13 cellular contexts compared by ENCODE assay signal in the genomic region with DNA sequence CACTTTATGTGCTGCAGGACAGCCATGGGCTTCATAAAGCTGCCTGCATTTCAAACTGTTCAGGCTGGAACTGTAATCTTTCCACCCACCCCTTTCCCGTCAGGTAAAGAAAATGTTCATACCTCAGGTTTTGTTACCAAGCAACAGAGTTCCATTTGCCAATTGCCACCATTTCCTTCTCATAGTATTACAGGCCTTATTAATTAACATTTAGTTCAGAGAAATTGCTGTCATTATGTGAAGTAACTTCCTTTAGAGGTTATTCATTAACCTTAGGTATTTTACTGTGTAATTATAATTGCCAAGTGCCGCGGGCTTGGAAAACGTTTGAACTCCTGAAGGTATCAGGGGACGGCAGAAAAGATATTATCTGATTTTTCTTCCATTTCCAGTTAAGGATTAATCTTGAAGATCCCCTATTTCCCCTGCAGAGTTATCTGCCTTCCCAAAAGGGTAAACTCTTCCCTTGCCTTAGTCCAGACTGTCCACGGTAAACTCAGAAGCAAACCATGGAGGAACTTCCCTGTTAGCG.
DNase-seq lines count a peak whose midpoint lies in the region; ATAC-seq and TF ChIP-seq lines count a peak whose summit lies in the region.
"Had no signal": no experiment of that assay in that cellular context is flagged by ENCODE, and none has a peak within 500 bp of the region (broad histone marks: within the 10 kb centered on the region; RNA-seq: fewer than 3 reads in every experiment).

No MANE protein-coding gene starts in this region.

- no TSS peak for BruUV-seq in MCF 10A (replicated peaks; lab: Mats Ljungman, UMichigan)

- H3K27ac Mint-ChIP-seq in MCF 10A (ENCODE audit: low read depth, unreplicated experiment) = no peak overlapping the region
- H3K27ac Mint-ChIP-seq in endothelial cell (ENCODE audit: unreplicated experiment) = peak overlapping the region; percentile 49
- peak overlapping the region; percentile 90 for H3K27ac Mint-ChIP-seq in mesothelial cell of epicardium
- no peak overlapping the region for H3K27ac Mint-ChIP-seq in activated CD8-positive, alpha-beta memory T cell treated with anti-CD3 and anti-CD28 coated beads, Interleukin-2, amount 10 ng/mL, durations not matched to agents 7 days and 5 days

- POLR2A ChIA-PET in MCF 10A (lab: Yijun Ruan, JAX) = interaction anchor here (0.6 kb wide), 1 partner anchor 18 kb away, joined by 3 read pairs; no protein-coding TSS in a partner anchor

- H3K9me3 Mint-ChIP-seq in MCF 10A (ENCODE audit: unreplicated experiment) (peaks cover 5% of the 10 kb centered on the region), endothelial cell (ENCODE audit: unreplicated experiment) (no peaks in the 10 kb centered on the region), mesothelial cell of epicardium (peaks cover 5% of the 10 kb centered on the region)
- H3K9me3 Mint-ChIP-seq in activated CD8-positive, alpha-beta memory T cell treated with anti-CD3 and anti-CD28 coated beads, Interleukin-2, amount 10 ng/mL, durations not matched to agents 7 days and 5 days (ENCODE audit: low read depth) = peaks cover 2% of the 10 kb centered on the region

- no peaks in the 10 kb centered on the region for H3K4me1 Mint-ChIP-seq in MCF 10A (ENCODE audit: insufficient read depth, unreplicated experiment)
- H3K4me1 Mint-ChIP-seq in endothelial cell (ENCODE audit: unreplicated experiment) = peaks cover 31% of the 10 kb centered on the region
- peaks cover 36% of the 10 kb centered on the region for H3K4me1 Mint-ChIP-seq in mesothelial cell of epicardium
- H3K4me1 Mint-ChIP-seq in activated CD8-positive, alpha-beta memory T cell treated with anti-CD3 and anti-CD28 coated beads, Interleukin-2, amount 10 ng/mL, durations not matched to agents 7 days and 5 days = no peaks in the 10 kb centered on the region

- CTCF ChIA-PET in MCF 10A (lab: Yijun Ruan, JAX) = interaction anchor here (0.5 kb wide), 1 partner anchor 127 kb away, joined by 3 read pairs; no protein-coding TSS in a partner anchor
- CTCF ChIA-PET in activated CD8-positive, alpha-beta memory T cell treated with anti-CD3 and anti-CD28 coated beads, Interleukin-2, amount 10 ng/mL, durations not matched to agents 7 days and 5 days (lab: Charles Lee) = interaction anchor here (1.5 kb wide), 2 partner anchors 9 to 18 kb away, joined by 3 to 5 read pairs; no protein-coding TSS in a partner anchor

- TF ChIP-seq POLR2A in breast epithelium (IDR thresholded peaks at IDR 0.05) = no peak

- H3K27ac ChIP-seq in breast epithelium (peak overlapping the region; percentile 84 to 94), upper lobe of right lung (peak overlapping the region; percentile 77)

- intact Hi-C loops in breast epithelium (cut with DNase I; ENCODE audit: low total_unique reads) (loop anchor here (5.0 kb wide), 1 partner anchor 64 kb away; no protein-coding TSS in a partner anchor), MCF 10A (cut with micrococcal nuclease) (no loop called here), upper lobe of right lung (cut with DNase I) (no loop called here)

- H3K36me3 ChIP-seq in breast epithelium (no peaks in the 10 kb centered on the region), upper lobe of right lung (no peaks in the 10 kb centered on the region)

- H3K36me3 Mint-ChIP-seq in MCF 10A (ENCODE audit: insufficient read depth, unreplicated experiment) (no peaks in the 10 kb centered on the region), endothelial cell (ENCODE audit: low read depth, unreplicated experiment) (no peaks in the 10 kb centered on the region), mesothelial cell of epicardium (peaks cover 3% of the 10 kb centered on the region)
- peaks cover 2% of the 10 kb centered on the region for H3K36me3 Mint-ChIP-seq in activated CD8-positive, alpha-beta memory T cell treated with anti-CD3 and anti-CD28 coated beads, Interleukin-2, amount 10 ng/mL, durations not matched to agents 7 days and 5 days

- H3K27me3 ChIP-seq in breast epithelium = no peaks in the 10 kb centered on the region
- H3K27me3 ChIP-seq in upper lobe of right lung = no peaks in the 10 kb centered on the region

- peaks cover 0 to 7% of the 10 kb centered on the region in 2 donors for H3K4me1 ChIP-seq in breast epithelium
- H3K4me1 ChIP-seq in upper lobe of right lung = no peaks in the 10 kb centered on the region

- H3K4me3 ChIP-seq in breast epithelium (peak overlapping the region in 1 of 3 donors; percentile 43), upper lobe of right lung (peak overlapping the region; percentile 16)

- no peak for TF ChIP-seq CTCF in breast epithelium (IDR thresholded peaks at IDR 0.05)
- TF ChIP-seq CTCF in MCF 10A (IDR thresholded peaks at IDR 0.05; ENCODE audit: unreplicated experiment) = no peak
- no peak for TF ChIP-seq CTCF in endothelial cell (IDR thresholded peaks at IDR 0.05; ENCODE audit: unreplicated experiment)
- TF ChIP-seq CTCF in mesothelial cell of epicardium (IDR thresholded peaks at IDR 0.05; ENCODE audit: unreplicated experiment) = no peak
- no peak for TF ChIP-seq CTCF in upper lobe of right lung (IDR thresholded peaks at IDR 0.05)

- H3K27me3 Mint-ChIP-seq in MCF 10A (ENCODE audit: insufficient read depth, unreplicated experiment) (no peaks in the 10 kb centered on the region), endothelial cell (ENCODE audit: unreplicated experiment) (peaks cover 3% of the 10 kb centered on the region), mesothelial cell of epicardium (ENCODE audit: low read depth) (no peaks in the 10 kb centered on the region)
- H3K27me3 Mint-ChIP-seq in activated CD8-positive, alpha-beta memory T cell treated with anti-CD3 and anti-CD28 coated beads, Interleukin-2, amount 10 ng/mL, durations not matched to agents 7 days and 5 days = no peaks in the 10 kb centered on the region

- peak; percentile 48 for ATAC-seq in upper lobe of right lung
- ATAC-seq in activated CD8-positive, alpha-beta memory T cell treated with anti-CD3 and anti-CD28 coated beads, Interleukin-2, amount 10 ng/mL, durations not matched to agents 7 days and 5 days = no peak

- H3K9me3 ChIP-seq in breast epithelium (no peaks in the 10 kb centered on the region), upper lobe of right lung (no peaks in the 10 kb centered on the region)

- H3K4me3 Mint-ChIP-seq in MCF 10A (ENCODE audit: unreplicated experiment) = no peak overlapping the region
- H3K4me3 Mint-ChIP-seq in endothelial cell (ENCODE audit: unreplicated experiment) = no peak overlapping the region
- H3K4me3 Mint-ChIP-seq in mesothelial cell of epicardium = no peak overlapping the region
- H3K4me3 Mint-ChIP-seq in activated CD8-positive, alpha-beta memory T cell treated with anti-CD3 and anti-CD28 coated beads, Interleukin-2, amount 10 ng/mL, durations not matched to agents 7 days and 5 days = no peak overlapping the region

- DNase-seq in breast epithelium (ENCODE audit: low spot score in 2 of 2) (no peak), MCF 10A (ENCODE audit: unreplicated experiment) (no peak), endothelial cell (ENCODE audit: low spot score) (no peak), mesothelial cell of epicardium (ENCODE audit: low spot score in 2 of 2, unreplicated experiment in 2 of 2) (no peak), upper lobe of right lung (no peak), UCSD-AML1 (lab: John Stamatoyannopoulos, UW; ENCODE audit: unreplicated experiment) (no peak), NCI-H1694 treated with DMSO at 0.1 percent for 48 hours (lab: John Stamatoyannopoulos, UW) (no peak)
- DNase-seq in activated CD8-positive, alpha-beta memory T cell treated with anti-CD3 and anti-CD28 coated beads, Interleukin-2, amount 10 ng/mL, durations not matched to agents 7 days and 5 days = no peak
- DNase-seq: activated T-cell treated with anti-CD3 and anti-CD28 coated beads, Interleukin-2, amount 50 U/mL, for 48 hours; amniotic stem cell; foreskin melanocyte; Kasumi-1; stimulated activated CD4-positive, alpha-beta T cell treated with anti-CD3 and anti-CD28 coated beads, Interleukin-15, amount 100 ng/mL, for 24 hours had no signal

Comparison
In these comparisons a context has a peak if more than half of its experiments do, and no peak if none do; other contexts are left out.
1. H3K27ac Mint-ChIP-seq: peak in endothelial cell (single experiment) and mesothelial cell of epicardium (single experiment); none in MCF 10A (single experiment) and activated CD8-positive, alpha-beta memory T cell treated with anti-CD3 and anti-CD28 coated beads, Interleukin-2, amount 10 ng/mL, durations not matched to agents 7 days and 5 days (single experiment).